8 cellular contexts compared by ENCODE assay signal in the genomic region with DNA sequence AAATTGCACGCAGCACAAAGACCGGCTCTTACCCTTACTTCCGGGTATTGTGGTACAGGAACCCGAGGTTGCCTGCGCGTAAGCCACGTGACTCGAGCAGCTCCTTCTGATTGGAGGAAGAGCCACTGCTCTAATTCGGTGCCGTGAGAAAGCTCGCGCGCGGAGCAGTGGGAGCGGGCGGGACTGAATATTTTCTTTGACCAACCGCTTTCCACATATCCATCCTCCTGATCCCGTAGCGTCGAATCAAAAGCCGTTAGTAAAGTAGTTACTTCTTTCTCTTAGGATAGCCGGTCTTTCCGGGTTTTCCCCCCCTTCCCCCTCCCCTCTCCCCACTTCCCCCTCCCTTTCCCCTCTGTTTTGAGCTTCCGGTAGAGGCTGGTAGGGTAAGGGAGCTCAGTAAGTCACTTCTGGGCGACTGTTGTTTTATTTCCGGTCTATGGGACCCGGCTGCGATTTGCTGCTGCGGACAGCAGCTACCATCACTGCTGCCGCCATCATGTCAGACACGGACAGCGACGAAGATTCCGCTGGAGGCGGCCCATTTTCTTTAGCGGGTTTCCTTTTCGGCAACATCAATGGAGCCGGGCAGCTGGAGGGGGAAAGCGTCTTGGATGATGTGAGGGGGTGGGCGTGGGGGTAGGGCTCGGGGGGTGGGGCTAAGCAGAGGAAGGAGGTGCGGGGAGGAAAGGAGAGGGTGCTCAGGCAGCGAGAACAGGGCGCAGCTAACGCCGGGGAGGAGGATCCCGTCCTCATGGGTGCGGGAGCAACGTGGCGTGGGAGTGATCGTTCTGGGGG.
DNase-seq lines count a peak whose midpoint lies in the region; ATAC-seq and TF ChIP-seq lines count a peak whose summit lies in the region.

A gene with protein sequence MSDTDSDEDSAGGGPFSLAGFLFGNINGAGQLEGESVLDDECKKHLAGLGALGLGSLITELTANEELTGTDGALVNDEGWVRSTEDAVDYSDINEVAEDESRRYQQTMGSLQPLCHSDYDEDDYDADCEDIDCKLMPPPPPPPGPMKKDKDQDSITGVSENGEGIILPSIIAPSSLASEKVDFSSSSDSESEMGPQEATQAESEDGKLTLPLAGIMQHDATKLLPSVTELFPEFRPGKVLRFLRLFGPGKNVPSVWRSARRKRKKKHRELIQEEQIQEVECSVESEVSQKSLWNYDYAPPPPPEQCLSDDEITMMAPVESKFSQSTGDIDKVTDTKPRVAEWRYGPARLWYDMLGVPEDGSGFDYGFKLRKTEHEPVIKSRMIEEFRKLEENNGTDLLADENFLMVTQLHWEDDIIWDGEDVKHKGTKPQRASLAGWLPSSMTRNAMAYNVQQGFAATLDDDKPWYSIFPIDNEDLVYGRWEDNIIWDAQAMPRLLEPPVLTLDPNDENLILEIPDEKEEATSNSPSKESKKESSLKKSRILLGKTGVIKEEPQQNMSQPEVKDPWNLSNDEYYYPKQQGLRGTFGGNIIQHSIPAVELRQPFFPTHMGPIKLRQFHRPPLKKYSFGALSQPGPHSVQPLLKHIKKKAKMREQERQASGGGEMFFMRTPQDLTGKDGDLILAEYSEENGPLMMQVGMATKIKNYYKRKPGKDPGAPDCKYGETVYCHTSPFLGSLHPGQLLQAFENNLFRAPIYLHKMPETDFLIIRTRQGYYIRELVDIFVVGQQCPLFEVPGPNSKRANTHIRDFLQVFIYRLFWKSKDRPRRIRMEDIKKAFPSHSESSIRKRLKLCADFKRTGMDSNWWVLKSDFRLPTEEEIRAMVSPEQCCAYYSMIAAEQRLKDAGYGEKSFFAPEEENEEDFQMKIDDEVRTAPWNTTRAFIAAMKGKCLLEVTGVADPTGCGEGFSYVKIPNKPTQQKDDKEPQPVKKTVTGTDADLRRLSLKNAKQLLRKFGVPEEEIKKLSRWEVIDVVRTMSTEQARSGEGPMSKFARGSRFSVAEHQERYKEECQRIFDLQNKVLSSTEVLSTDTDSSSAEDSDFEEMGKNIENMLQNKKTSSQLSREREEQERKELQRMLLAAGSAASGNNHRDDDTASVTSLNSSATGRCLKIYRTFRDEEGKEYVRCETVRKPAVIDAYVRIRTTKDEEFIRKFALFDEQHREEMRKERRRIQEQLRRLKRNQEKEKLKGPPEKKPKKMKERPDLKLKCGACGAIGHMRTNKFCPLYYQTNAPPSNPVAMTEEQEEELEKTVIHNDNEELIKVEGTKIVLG (N-terminal part only) (plus strand): TSS at position 482 of the 798 bp plus-strand sequence. CDS start 18 bp downstream, at position 500.

- H3K36me3 ChIP-seq in GM06990 (ENCODE audit: control insufficient read depth, insufficient read depth, low read length): no peaks in the 10 kb centered on the region

- H3K4me1 Mint-ChIP-seq in activated naive CD4-positive, alpha-beta T cell treated with anti-CD3 and anti-CD28 coated beads, Interleukin-2, amount 50 U/mL, for 24 hours: peaks cover 28% of the 10 kb centered on the region

- peak within 1 kb of the TSS; percentile 98 for H3K4me3 Mint-ChIP-seq in activated naive CD4-positive, alpha-beta T cell treated with anti-CD3 and anti-CD28 coated beads, Interleukin-2, amount 50 U/mL, for 24 hours

- ATAC-seq in HG02588 (IDR thresholded peaks at IDR 0.05; ENCODE audit: unreplicated experiment) (peak; percentile 91), SK-N-SH treated with all-trans-retinoic acid at 6 μM for 48 hours (peak; percentile 96)

- peaks cover 11% of the 10 kb centered on the region for H3K36me3 Mint-ChIP-seq in activated naive CD4-positive, alpha-beta T cell treated with anti-CD3 and anti-CD28 coated beads, Interleukin-2, amount 50 U/mL, for 24 hours

- H3K9me3 Mint-ChIP-seq in activated naive CD4-positive, alpha-beta T cell treated with anti-CD3 and anti-CD28 coated beads, Interleukin-2, amount 50 U/mL, for 24 hours: no peaks in the 10 kb centered on the region

- no peaks in the 10 kb centered on the region for H3K27me3 Mint-ChIP-seq in activated naive CD4-positive, alpha-beta T cell treated with anti-CD3 and anti-CD28 coated beads, Interleukin-2, amount 50 U/mL, for 24 hours

- H3K27ac Mint-ChIP-seq in activated naive CD4-positive, alpha-beta T cell treated with anti-CD3 and anti-CD28 coated beads, Interleukin-2, amount 50 U/mL, for 24 hours: peak within 1 kb of the TSS; percentile 97

- peak within 1 kb of the TSS; percentile 93 for H3K4me3 ChIP-seq in GM06990 (replicated peaks; ENCODE audit: low read depth, low read length)

- H3K27me3 ChIP-seq in GM06990 (replicated peaks; ENCODE audit: control insufficient read depth, insufficient read depth, low read length): no peaks in the 10 kb centered on the region

- DNase-seq in GM06990 (ENCODE audit: extremely low read depth, insufficient read length): peak; percentile 94
- peak; percentile 97 for DNase-seq in NCI-H1092 (lab: John Stamatoyannopoulos, UW)
- peak; percentile 93 for DNase-seq in germinal center (ENCODE audit: low spot score)
- peak; percentile 86 for DNase-seq in non-pigmented ciliary epithelial cell (ENCODE audit: low read depth)
- DNase-seq in superior temporal gyrus (ENCODE audit: extremely low spot score): peak; percentile 97

- TF ChIP-seq CTCF in GM06990 (IDR thresholded peaks at IDR 0.05; ENCODE audit: insufficient read depth, low read length, poor library complexity, severe bottlenecking): no peak

TF ChIP-seq in SK-N-SH treated with all-trans-retinoic acid at 6 μM for 48 hours, 23 proteins besides CTCF, POLR2A, EP300 and RAD21:
- TF ChIP-seq ESRRG (CRISPR knock-in tag; IDR thresholded peaks at IDR 0.05) (no peak), ISL1 (CRISPR knock-in tag; IDR thresholded peaks at IDR 0.05) (no peak), GLIS3 (CRISPR knock-in tag; IDR thresholded peaks at IDR 0.05) (no peak), ZNF8 (CRISPR knock-in tag; IDR thresholded peaks at IDR 0.05) (no peak), ZFP30 (CRISPR knock-in tag; IDR thresholded peaks at IDR 0.05) (no peak), CSDC2 (CRISPR knock-in tag; IDR thresholded peaks at IDR 0.05) (no peak), TOX (CRISPR knock-in tag; IDR thresholded peaks at IDR 0.05; ENCODE audit: borderline replicate concordance) (no peak), ZFP3 (CRISPR knock-in tag; IDR thresholded peaks at IDR 0.05) (no peak), ZNF70 (CRISPR knock-in tag; IDR thresholded peaks at IDR 0.05) (no peak), SNAI2 (CRISPR knock-in tag; IDR thresholded peaks at IDR 0.05) (no peak)
- TF ChIP-seq, protein P1, sequence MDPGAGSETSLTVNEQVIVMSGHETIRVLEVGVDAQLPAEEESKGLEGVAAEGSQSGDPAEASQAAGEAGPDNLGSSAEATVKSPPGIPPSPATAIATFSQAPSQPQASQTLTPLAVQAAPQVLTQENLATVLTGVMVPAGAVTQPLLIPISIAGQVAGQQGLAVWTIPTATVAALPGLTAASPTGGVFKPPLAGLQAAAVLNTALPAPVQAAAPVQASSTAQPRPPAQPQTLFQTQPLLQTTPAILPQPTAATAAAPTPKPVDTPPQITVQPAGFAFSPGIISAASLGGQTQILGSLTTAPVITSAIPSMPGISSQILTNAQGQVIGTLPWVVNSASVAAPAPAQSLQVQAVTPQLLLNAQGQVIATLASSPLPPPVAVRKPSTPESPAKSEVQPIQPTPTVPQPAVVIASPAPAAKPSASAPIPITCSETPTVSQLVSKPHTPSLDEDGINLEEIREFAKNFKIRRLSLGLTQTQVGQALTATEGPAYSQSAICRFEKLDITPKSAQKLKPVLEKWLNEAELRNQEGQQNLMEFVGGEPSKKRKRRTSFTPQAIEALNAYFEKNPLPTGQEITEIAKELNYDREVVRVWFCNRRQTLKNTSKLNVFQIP (CRISPR knock-in tag; IDR thresholded peaks at IDR 0.05; ENCODE audit: borderline replicate concordance, low read depth): no peak

Comparison
In these comparisons a context has a peak if more than half of its experiments do, and no peak if none do; other contexts are left out.
1. Peak in every context shown above with its lines: DNase-seq, ATAC-seq and H3K4me3 ChIP-seq.